ENCODE assay signal across 24 cellular contexts in the genomic region with DNA sequence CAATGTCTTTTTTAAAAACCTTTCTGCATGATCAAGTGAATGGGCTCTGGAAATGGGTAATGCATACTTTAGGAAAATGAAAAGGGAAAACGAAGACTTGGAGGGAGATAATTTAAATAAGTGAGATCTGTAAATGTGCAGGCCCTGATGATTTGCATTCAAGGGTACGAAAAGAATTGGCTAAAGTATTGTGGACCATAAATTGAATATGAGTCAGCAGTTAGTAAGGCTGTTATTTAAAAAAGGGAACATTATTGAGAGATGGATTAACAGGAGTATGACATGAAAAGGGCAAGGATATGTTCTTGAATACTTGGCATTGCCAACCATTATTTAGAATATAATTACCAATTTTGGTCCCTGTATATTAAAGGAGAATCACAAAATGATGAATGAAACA.
"Had no signal": no experiment of that assay in that cellular context is flagged by ENCODE, and none has a peak within 500 bp of the region (broad histone marks: within the 10 kb centered on the region; RNA-seq: fewer than 3 reads in every experiment).

No MANE protein-coding gene starts in this region.

- ATAC-seq: esophagus mucosa; heart right ventricle; left cardiac atrium; left lung; left ventricle myocardium superior; lower lobe of right lung; naive thymus-derived CD4-positive, alpha-beta T cell had no signal

- H3K4me3 ChIP-seq: coronary artery, dorsolateral prefrontal cortex, esophagus squamous epithelium, gastrocnemius medialis, heart right ventricle, left lung, lower lobe of right lung had no signal

- H3K27me3 ChIP-seq: esophagus squamous epithelium, gastrocnemius medialis, left lung had no signal

- H3K36me3 Mint-ChIP-seq: naive thymus-derived CD4-positive, alpha-beta T cell had no signal

- H3K27ac ChIP-seq: coronary artery, dorsolateral prefrontal cortex, epithelial cell of prostate, esophagus squamous epithelium, gastrocnemius medialis, heart right ventricle, left lung, lower lobe of right lung had no signal

- H3K4me1 ChIP-seq: esophagus squamous epithelium, gastrocnemius medialis, heart right ventricle, left lung, lower lobe of right lung had no signal

- H3K9me3 Mint-ChIP-seq: naive thymus-derived CD4-positive, alpha-beta T cell had no signal

- FAIRE-seq: colon, islet of Langerhans, keratinocyte had no signal

- H3K36me3 ChIP-seq: esophagus squamous epithelium, gastrocnemius medialis, heart right ventricle, left lung, lower lobe of right lung had no signal

- DNase-seq: dorsolateral prefrontal cortex; effector CD4-positive, alpha-beta T cell; effector memory CD4-positive, alpha-beta T cell; erythroblast; esophagus squamous epithelium; foreskin fibroblast; foreskin melanocyte; gastrocnemius medialis; glutamatergic neuron; head of caudate nucleus; heart right ventricle; hippocampal formation; left cardiac atrium; left lung; left ventricle myocardium superior; lower lobe of right lung; midbrain had no signal

- H3K9me3 ChIP-seq: esophagus squamous epithelium, gastrocnemius medialis, heart right ventricle, left lung, lower lobe of right lung had no signal
